ENCODE assay signal across 20 cellular contexts in the genomic region with DNA sequence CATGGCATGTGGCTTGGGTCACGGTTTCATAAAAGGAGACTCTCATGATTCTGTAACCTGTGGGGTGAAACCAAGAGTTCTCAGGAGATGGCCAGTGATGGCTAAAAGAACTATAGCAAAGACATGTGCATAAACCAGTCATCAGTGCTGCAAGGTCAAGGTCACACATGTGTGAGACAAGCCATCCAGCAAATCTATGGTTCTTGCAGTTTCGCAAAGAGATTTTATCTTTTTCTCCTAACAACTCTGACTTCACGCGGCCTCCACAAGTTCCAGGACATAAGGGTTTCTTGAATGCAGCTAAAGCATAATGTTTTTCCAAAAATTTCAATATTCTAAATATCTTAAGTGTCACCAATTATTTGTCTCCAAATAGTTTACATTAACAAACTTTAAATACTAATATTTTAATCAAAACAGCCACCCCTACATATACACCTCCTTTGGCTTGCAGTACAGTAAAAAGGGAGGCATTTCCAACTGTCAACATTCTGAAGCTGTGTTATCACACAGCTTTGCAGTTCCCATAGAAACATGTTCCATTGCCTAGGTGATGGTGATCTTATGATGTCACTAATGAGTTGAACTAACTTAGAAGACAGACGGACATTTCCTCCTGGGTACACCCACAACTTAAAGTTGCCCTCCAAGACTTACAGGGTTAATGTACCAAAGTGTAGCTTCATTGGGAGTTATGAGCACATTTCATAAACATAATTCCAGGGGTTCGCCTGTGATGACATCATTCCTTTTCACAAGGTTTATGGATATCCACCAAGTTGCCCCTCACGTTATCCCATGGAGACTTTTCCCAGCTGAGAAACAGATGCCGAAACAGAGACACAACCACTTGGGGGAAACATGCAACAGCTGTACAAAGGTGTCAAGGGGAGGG.
DNase-seq lines count a peak whose midpoint lies in the region; ATAC-seq and TF ChIP-seq lines count a peak whose summit lies in the region.
"Had no signal": no experiment of that assay in that cellular context is flagged by ENCODE, and none has a peak within 500 bp of the region (broad histone marks: within the 10 kb centered on the region; RNA-seq: fewer than 3 reads in every experiment).

No MANE protein-coding gene starts in this region.

- H3K27me3 Mint-ChIP-seq in effector memory CD8-positive, alpha-beta T cell, result peaks cover 6 to 20% of the 10 kb centered on the region in 2 donors

- WGBS in mesendoderm (ENCODE audit: extremely low coverage, insufficient coverage, low lambda C conversion rate), result no CpG with 5 or more reads among the region's 8 CpGs

- no peak overlapping the region for H4K5ac ChIP-seq in mesendoderm (ENCODE audit: low read length)

- no peak overlapping the region for H2AK5ac ChIP-seq in mesendoderm (ENCODE audit: low read length)

- TF ChIP-seq CTCF in HEK293 (tag by site-specific recombination; IDR thresholded peaks at IDR 0.05), result no peak
- TF ChIP-seq CTCF in choroid plexus epithelial cell (conservative IDR thresholded peaks at IDR 0.05; ENCODE audit: low read depth, low read length), result no peak

- no peaks in the 10 kb centered on the region for H3K9me3 Mint-ChIP-seq in effector memory CD8-positive, alpha-beta T cell

- DNase-seq in amniotic epithelial cell (ENCODE audit: low read depth) (peak; percentile 55), choroid plexus epithelial cell (ENCODE audit: low read depth) (peak; percentile 20), mesendoderm (peak; percentile 7)
- DNase-seq in effector memory CD8-positive, alpha-beta T cell, result no peak
- DNase-seq: BE2C; C1 segment of cervical spinal cord; CD4-positive, CD25-positive, alpha-beta regulatory T cell; CD8-positive, alpha-beta memory T cell; COR-L47; DMS 273 treated with DMSO at 0.1 percent for 48 hours; DMS79; GDM1; GM23248; KG1 had no signal

- H3K9me3 ChIP-seq in HEK293 (ENCODE audit: control insufficient read depth, insufficient read depth, low read depth, low read length), result no peaks in the 10 kb centered on the region
- H3K9me3 ChIP-seq: BE2C, HAP-1 had no signal

- H3K4me2 ChIP-seq in mesendoderm (ENCODE audit: low read length), result no peak overlapping the region

- H3K79me1 ChIP-seq in mesendoderm (ENCODE audit: low read length), result no peaks in the 10 kb centered on the region

- no peak overlapping the region for H2BK15ac ChIP-seq in mesendoderm (replicated peaks; ENCODE audit: low read depth)

- no peak for ATAC-seq in GM18907 (IDR thresholded peaks at IDR 0.05; ENCODE audit: unreplicated experiment)
- ATAC-seq in GM21723 (IDR thresholded peaks at IDR 0.05; ENCODE audit: unreplicated experiment), result no peak
- ATAC-seq in effector memory CD8-positive, alpha-beta T cell (replicated peaks), result no peak

- no peak overlapping the region for H2BK5ac ChIP-seq in mesendoderm (ENCODE audit: low read length)

- no peak overlapping the region for H3K27ac ChIP-seq in HEK293 (ENCODE audit: extremely low read depth, low read depth, low read length)
- H3K27ac ChIP-seq in mesendoderm (ENCODE audit: low read depth, low read length), result no peak overlapping the region
- H3K27ac ChIP-seq: GM23248, HL-60 had no signal

- no peaks in the 10 kb centered on the region for H3K4me1 Mint-ChIP-seq in effector memory CD8-positive, alpha-beta T cell (ENCODE audit: low read depth in 2 of 2)
- H3K4me1 Mint-ChIP-seq: CD4-positive, CD25-positive, alpha-beta regulatory T cell; CD8-positive, alpha-beta memory T cell; IgD-negative memory B cell had no signal

- POLR2A ChIA-PET in HEK293 (lab: Yijun Ruan, JAX), result no interaction called here

- no peak overlapping the region for H3K4me3 Mint-ChIP-seq in effector memory CD8-positive, alpha-beta T cell
- H3K4me3 Mint-ChIP-seq: CD4-positive, CD25-positive, alpha-beta regulatory T cell; CD8-positive, alpha-beta memory T cell; IgD-negative memory B cell had no signal

- H4K8ac ChIP-seq in mesendoderm (ENCODE audit: low read depth, low read length), result no peak overlapping the region

- H3K27me3 ChIP-seq in mesendoderm (ENCODE audit: insufficient read depth, low read length, poor library complexity), result no peaks in the 10 kb centered on the region
- H3K27me3 ChIP-seq: BE2C had no signal

- no peak overlapping the region for H3K23ac ChIP-seq in mesendoderm (ENCODE audit: low read length)

- H2BK120ac ChIP-seq in mesendoderm (ENCODE audit: low read depth, low read length), result no peak overlapping the region

- H3K4me3 ChIP-seq in HEK293 (ENCODE audit: low read depth, low read length), result no peak overlapping the region
- H3K4me3 ChIP-seq in choroid plexus epithelial cell (ENCODE audit: low read depth, low read length), result no peak overlapping the region
- no peak overlapping the region for H3K4me3 ChIP-seq in mesendoderm (ENCODE audit: low read length)
- H3K4me3 ChIP-seq: GM23248, HAP-1 had no signal

- H3K9ac ChIP-seq in mesendoderm (ENCODE audit: low read length), result no peak overlapping the region
- H3K9ac ChIP-seq: GM23248 had no signal

- H3K18ac ChIP-seq in mesendoderm (ENCODE audit: low read length), result no peak overlapping the region

- H3K4ac ChIP-seq in mesendoderm (ENCODE audit: low read depth, low read length), result no peak overlapping the region

- no peak overlapping the region for H3K27ac Mint-ChIP-seq in effector memory CD8-positive, alpha-beta T cell
- H3K27ac Mint-ChIP-seq: CD4-positive, CD25-positive, alpha-beta regulatory T cell; CD8-positive, alpha-beta memory T cell; IgD-negative memory B cell had no signal

- CTCF ChIA-PET in HEK293 (lab: Yijun Ruan, JAX), result interaction anchor here (0.6 to 1.1 kb wide), 3 partner anchors 24 to 431 kb away, joined by 3 to 5 read pairs (median 3); no protein-coding TSS in a partner anchor

- H3K36me3 ChIP-seq in HEK293 (ENCODE audit: control insufficient read depth in 2 of 2, insufficient read depth in 1 of 2, low read length in 2 of 2) (no peaks in the 10 kb centered on the region), mesendoderm (ENCODE audit: control insufficient read depth, insufficient read depth, low read length) (no peaks in the 10 kb centered on the region)
- H3K36me3 ChIP-seq: BE2C, HAP-1 had no signal

- no peaks in the 10 kb centered on the region for H3K36me3 Mint-ChIP-seq in effector memory CD8-positive, alpha-beta T cell (ENCODE audit: insufficient read depth)
- H3K36me3 Mint-ChIP-seq: CD4-positive, CD25-positive, alpha-beta regulatory T cell; CD8-positive, alpha-beta memory T cell had no signal

- H3K4me1 ChIP-seq in HEK293 (ENCODE audit: control insufficient read depth, insufficient read depth, low read length), result no peaks in the 10 kb centered on the region
- H3K4me1 ChIP-seq in mesendoderm (ENCODE audit: control insufficient read depth, low read depth, low read length), result no peaks in the 10 kb centered on the region
- H3K4me1 ChIP-seq: BE2C, HAP-1 had no signal

- no peak overlapping the region for H3K56ac ChIP-seq in mesendoderm (ENCODE audit: low read length)

- H3K79me2 ChIP-seq in mesendoderm (ENCODE audit: control insufficient read depth, insufficient read depth, low read length), result no peaks in the 10 kb centered on the region

TF ChIP-seq in HEK293, 187 proteins besides CTCF, POLR2A, EP300 and RAD21:
- TF ChIP-seq ZNF629 (tag by site-specific recombination; IDR thresholded peaks at IDR 0.05) (0 out of 2 replicates have a peak, but pooled peaks have one; percentile 13), ZEB2 (tag by site-specific recombination; IDR thresholded peaks at IDR 0.05) (no peak)
- TF ChIP-seq, protein P1, sequence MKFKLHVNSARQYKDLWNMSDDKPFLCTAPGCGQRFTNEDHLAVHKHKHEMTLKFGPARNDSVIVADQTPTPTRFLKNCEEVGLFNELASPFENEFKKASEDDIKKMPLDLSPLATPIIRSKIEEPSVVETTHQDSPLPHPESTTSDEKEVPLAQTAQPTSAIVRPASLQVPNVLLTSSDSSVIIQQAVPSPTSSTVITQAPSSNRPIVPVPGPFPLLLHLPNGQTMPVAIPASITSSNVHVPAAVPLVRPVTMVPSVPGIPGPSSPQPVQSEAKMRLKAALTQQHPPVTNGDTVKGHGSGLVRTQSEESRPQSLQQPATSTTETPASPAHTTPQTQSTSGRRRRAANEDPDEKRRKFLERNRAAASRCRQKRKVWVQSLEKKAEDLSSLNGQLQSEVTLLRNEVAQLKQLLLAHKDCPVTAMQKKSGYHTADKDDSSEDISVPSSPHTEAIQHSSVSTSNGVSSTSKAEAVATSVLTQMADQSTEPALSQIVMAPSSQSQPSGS (tag by site-specific recombination; IDR thresholded peaks at IDR 0.05; ENCODE audit: low read depth), result peak; percentile 76
- TF ChIP-seq, protein P2, sequence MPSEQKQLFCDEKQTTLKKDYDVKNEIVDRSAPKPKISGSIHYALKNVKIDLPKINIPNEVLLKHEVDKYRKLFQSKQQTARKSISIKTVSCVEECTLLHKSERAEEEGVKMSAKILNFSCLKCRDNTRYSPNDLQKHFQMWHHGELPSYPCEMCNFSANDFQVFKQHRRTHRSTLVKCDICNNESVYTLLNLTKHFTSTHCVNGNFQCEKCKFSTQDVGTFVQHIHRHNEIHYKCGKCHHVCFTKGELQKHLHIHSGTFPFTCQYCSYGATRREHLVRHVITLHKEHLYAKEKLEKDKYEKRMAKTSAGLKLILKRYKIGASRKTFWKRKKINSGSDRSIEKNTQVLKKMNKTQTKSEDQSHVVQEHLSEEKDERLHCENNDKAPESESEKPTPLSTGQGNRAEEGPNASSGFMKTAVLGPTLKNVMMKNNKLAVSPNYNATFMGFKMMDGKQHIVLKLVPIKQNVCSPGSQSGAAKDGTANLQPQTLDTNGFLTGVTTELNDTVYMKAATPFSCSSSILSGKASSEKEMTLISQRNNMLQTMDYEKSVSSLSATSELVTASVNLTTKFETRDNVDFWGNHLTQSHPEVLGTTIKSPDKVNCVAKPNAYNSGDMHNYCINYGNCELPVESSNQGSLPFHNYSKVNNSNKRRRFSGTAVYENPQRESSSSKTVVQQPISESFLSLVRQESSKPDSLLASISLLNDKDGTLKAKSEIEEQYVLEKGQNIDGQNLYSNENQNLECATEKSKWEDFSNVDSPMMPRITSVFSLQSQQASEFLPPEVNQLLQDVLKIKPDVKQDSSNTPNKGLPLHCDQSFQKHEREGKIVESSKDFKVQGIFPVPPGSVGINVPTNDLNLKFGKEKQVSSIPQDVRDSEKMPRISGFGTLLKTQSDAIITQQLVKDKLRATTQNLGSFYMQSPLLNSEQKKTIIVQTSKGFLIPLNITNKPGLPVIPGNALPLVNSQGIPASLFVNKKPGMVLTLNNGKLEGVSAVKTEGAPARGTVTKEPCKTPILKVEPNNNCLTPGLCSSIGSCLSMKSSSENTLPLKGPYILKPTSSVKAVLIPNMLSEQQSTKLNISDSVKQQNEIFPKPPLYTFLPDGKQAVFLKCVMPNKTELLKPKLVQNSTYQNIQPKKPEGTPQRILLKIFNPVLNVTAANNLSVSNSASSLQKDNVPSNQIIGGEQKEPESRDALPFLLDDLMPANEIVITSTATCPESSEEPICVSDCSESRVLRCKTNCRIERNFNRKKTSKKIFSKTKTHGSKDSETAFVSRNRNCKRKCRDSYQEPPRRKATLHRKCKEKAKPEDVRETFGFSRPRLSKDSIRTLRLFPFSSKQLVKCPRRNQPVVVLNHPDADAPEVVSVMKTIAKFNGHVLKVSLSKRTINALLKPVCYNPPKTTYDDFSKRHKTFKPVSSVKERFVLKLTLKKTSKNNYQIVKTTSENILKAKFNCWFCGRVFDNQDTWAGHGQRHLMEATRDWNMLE (tag by site-specific recombination; conservative IDR thresholded peaks at IDR 0.05; ENCODE audit: low read depth), result no peak

Comparison
In these comparisons a context has a peak if more than half of its experiments do, and no peak if none do; other contexts are left out.
1. DNase-seq: peak in amniotic epithelial cell (single experiment), choroid plexus epithelial cell (single experiment) and mesendoderm (single experiment); none in effector memory CD8-positive, alpha-beta T cell (0 of 3).